ENCODE assay signal across 21 cellular contexts in the genomic region with DNA sequence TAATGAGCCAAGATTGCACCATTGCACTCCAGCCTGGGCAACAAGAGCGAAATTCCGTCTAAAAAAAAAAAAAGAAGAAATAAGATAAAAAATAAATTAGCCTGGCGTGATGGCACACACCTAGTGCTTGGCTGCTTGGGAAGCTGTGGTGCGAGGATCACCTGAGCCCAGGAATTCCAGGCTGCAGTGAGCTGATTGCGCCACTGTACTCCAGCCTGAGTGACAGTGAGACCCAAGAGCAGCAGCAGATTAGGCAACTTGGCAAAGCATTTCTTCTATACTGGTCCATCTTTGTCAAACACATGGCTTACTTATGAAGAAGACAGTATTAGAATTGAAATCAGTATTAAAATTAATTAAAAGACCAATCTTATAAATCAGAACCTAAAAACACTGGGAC.
"Had no signal": no experiment of that assay in that cellular context is flagged by ENCODE, and none has a peak within 500 bp of the region (broad histone marks: within the 10 kb centered on the region; RNA-seq: fewer than 3 reads in every experiment).

No MANE protein-coding gene starts in this region.

- H3K27me3 Mint-ChIP-seq: naive thymus-derived CD4-positive, alpha-beta T cell; stimulated activated memory B cell treated with anti-CD40 and anti-IgM and Interleukin-4, amounts not matched to agents 10 μg/mL and 1 μg/mL and 100 μg/mL, for 72 hours; stimulated activated naive CD8-positive, alpha-beta T cell treated with anti-CD3 and anti-CD28 coated beads, Interleukin-15, Interleukin-2, amounts not matched to agents 100 ng/mL and 50 ng/mL, for 24 hours had no signal

- H3K4me3 ChIP-seq: colonic mucosa, prostate gland, spleen, thoracic aorta, transverse colon had no signal

- ATAC-seq: foreskin keratinocyte; naive thymus-derived CD4-positive, alpha-beta T cell; sciatic nerve; stimulated activated memory B cell treated with anti-CD40 and anti-IgM and Interleukin-4, amounts not matched to agents 10 μg/mL and 1 μg/mL and 100 μg/mL, for 72 hours had no signal

- H3K36me3 ChIP-seq: colonic mucosa, prostate gland, thoracic aorta had no signal

- DNase-seq: colonic mucosa; dermis blood vessel endothelial cell; erythroblast; foreskin keratinocyte; head of caudate nucleus; hippocampal formation; kidney glomerular epithelial cell; mammary epithelial cell; naive thymus-derived CD4-positive, alpha-beta T cell; nephron progenitor cell; spleen; stimulated activated CD4-positive, alpha-beta T cell treated with anti-CD3 and anti-CD28 coated beads, Interleukin-15, amount 100 ng/mL, for 24 hours; stimulated activated CD4-positive, alpha-beta T cell treated with anti-CD3 and anti-CD28 coated beads, Interleukin-1b, Interleukin-23, amount 100 ng/mL, for 48 hours; stimulated activated CD4-positive, alpha-beta T cell treated with anti-CD3 and anti-CD28 coated beads, Interleukin-4, amount 100 ng/mL, for 24 hours; transverse colon had no signal

- H3K4me1 ChIP-seq: colonic mucosa, foreskin keratinocyte, parathyroid adenoma, prostate gland had no signal

- H3K27ac ChIP-seq: colonic mucosa, foreskin keratinocyte, parathyroid adenoma, prostate gland, spleen, thoracic aorta, transverse colon had no signal

- H3K4me3 Mint-ChIP-seq: naive thymus-derived CD4-positive, alpha-beta T cell; nephron progenitor cell; stimulated activated memory B cell treated with anti-CD40 and anti-IgM and Interleukin-4, amounts not matched to agents 10 μg/mL and 1 μg/mL and 100 μg/mL, for 72 hours; stimulated activated naive CD8-positive, alpha-beta T cell treated with anti-CD3 and anti-CD28 coated beads, Interleukin-15, Interleukin-2, amounts not matched to agents 100 ng/mL and 50 ng/mL, for 24 hours had no signal

- H2AFZ ChIP-seq: parathyroid adenoma had no signal

- H3K27me3 ChIP-seq: colonic mucosa, foreskin keratinocyte, spleen, transverse colon had no signal

- H3K79me2 ChIP-seq: parathyroid adenoma had no signal

- H3K9me3 Mint-ChIP-seq: naive thymus-derived CD4-positive, alpha-beta T cell; nephron progenitor cell; stimulated activated memory B cell treated with anti-CD40 and anti-IgM and Interleukin-4, amounts not matched to agents 10 μg/mL and 1 μg/mL and 100 μg/mL, for 72 hours; stimulated activated naive CD8-positive, alpha-beta T cell treated with anti-CD3 and anti-CD28 coated beads, Interleukin-15, Interleukin-2, amounts not matched to agents 100 ng/mL and 50 ng/mL, for 24 hours had no signal

- H3K9me3 ChIP-seq: colonic mucosa, prostate gland, spleen, thoracic aorta, transverse colon had no signal

- H3K27ac Mint-ChIP-seq: naive thymus-derived CD4-positive, alpha-beta T cell; nephron progenitor cell; stimulated activated memory B cell treated with anti-CD40 and anti-IgM and Interleukin-4, amounts not matched to agents 10 μg/mL and 1 μg/mL and 100 μg/mL, for 72 hours; stimulated activated naive CD8-positive, alpha-beta T cell treated with anti-CD3 and anti-CD28 coated beads, Interleukin-15, Interleukin-2, amounts not matched to agents 100 ng/mL and 50 ng/mL, for 24 hours had no signal
